Comparison of ENCODE assay signal across 26 cellular contexts in genomic region chr15:63071288-63071909, GRCh38. TPM values are rescaled to one million over a fixed set of nuclear protein-coding genes. Genes with fewer than 3 reads are reported as not detected.
DNase-seq lines count a peak whose midpoint lies in the region; ATAC-seq, FAIRE-seq and TF ChIP-seq lines count a peak whose summit lies in the region.
"Had no signal": no experiment of that assay in that cellular context is flagged by ENCODE, and none has a peak within 500 bp of the region (broad histone marks: within the 10 kb centered on the region; RNA-seq: fewer than 3 reads in every experiment).

No MANE protein-coding gene starts in this region.

- no peak overlapping the region for H2AK9ac ChIP-seq in IMR-90 (replicated peaks; ENCODE audit: low read depth, low read length, poor library complexity)

- peak overlapping the region in 2 of 3 experiments; percentile 45 to 71 for H3K27ac Mint-ChIP-seq in nephron
- H3K27ac Mint-ChIP-seq: activated CD8-positive, alpha-beta T cell treated with anti-CD3 and anti-CD28 coated beads for 36 hours had no signal

- H3K27me3 ChIP-seq in IMR-90 (ENCODE audit: control insufficient read depth, insufficient read depth, low read length) (no peaks in the 10 kb centered on the region), mammary epithelial cell (ENCODE audit: insufficient read depth, low read length) (no peaks in the 10 kb centered on the region)
- H3K27me3 ChIP-seq: adrenal gland; BLaER1 treated with 17β-estradiol and CSF1 and Interleukin-3, amounts not matched to agents 10 nM and 100 nM had no signal

- no peak overlapping the region for H3K18ac ChIP-seq in IMR-90 (ENCODE audit: low read depth, low read length)

- no peaks in the 10 kb centered on the region for H3K9me3 ChIP-seq in IMR-90 (ENCODE audit: control insufficient read depth, insufficient read depth, low read length)
- no peaks in the 10 kb centered on the region for H3K9me3 ChIP-seq in mammary epithelial cell (replicated peaks; ENCODE audit: insufficient read depth, low read length)
- H3K9me3 ChIP-seq: adrenal gland; BLaER1 treated with 17β-estradiol and CSF1 and Interleukin-3, amounts not matched to agents 10 nM and 100 nM; HAP-1 had no signal

- H3K4me2 ChIP-seq in IMR-90 (ENCODE audit: low read depth, low read length) (no peak overlapping the region), mammary epithelial cell (ENCODE audit: insufficient read depth, low read depth, low read length) (no peak overlapping the region)
- H3K4me2 ChIP-seq: BLaER1 treated with 17β-estradiol and CSF1 and Interleukin-3, amounts not matched to agents 10 nM and 100 nM had no signal

- H3K23ac ChIP-seq in IMR-90 (ENCODE audit: low read depth, low read length) = 0 out of 2 replicates have a peak overlapping the region, but pooled peaks have one; percentile 12

- H3K27ac ChIP-seq in IMR-90 (ENCODE audit: insufficient read depth, low read length) (no peak overlapping the region), mammary epithelial cell (ENCODE audit: insufficient read depth, low read depth, low read length) (no peak overlapping the region)
- H3K27ac ChIP-seq: adrenal gland; BLaER1 treated with 17β-estradiol and CSF1 and Interleukin-3, amounts not matched to agents 10 nM and 100 nM had no signal

- in situ Hi-C loops in ACHN (cut with HindIII; ENCODE audit: low pct_ligation_motif_present, low pct_unique_long_range_greater_than_20kb, low sequenced_read_pairs) (no loop called here), IMR-90 (cut with MboI; ENCODE audit: low sequenced_read_pairs) (no loop called here), mammary epithelial cell (cut with MboI; ENCODE audit: low sequenced_read_pairs in 2 of 2) (no loop called here)

- no peak for FAIRE-seq in urothelium cell line (lab: Jason Lieb, UNC)
- FAIRE-seq: D721Med, GM18507, kidney had no signal

- peaks cover 58% of the 10 kb centered on the region for H4K20me1 ChIP-seq in IMR-90 (ENCODE audit: insufficient read depth, low read length)
- H4K20me1 ChIP-seq in mammary epithelial cell (ENCODE audit: insufficient read depth, low read length) = no peaks in the 10 kb centered on the region
- H4K20me1 ChIP-seq: BLaER1 treated with 17β-estradiol and CSF1 and Interleukin-3, amounts not matched to agents 10 nM and 100 nM had no signal

- no peaks in the 10 kb centered on the region for H3K79me2 ChIP-seq in mammary epithelial cell (ENCODE audit: insufficient read depth, low read length)

- ATAC-seq in IMR-90 (ENCODE audit: low read depth) = no peak
- ATAC-seq in GM19328 (IDR thresholded peaks at IDR 0.05; ENCODE audit: unreplicated experiment) = no peak
- ATAC-seq in HG03196 (IDR thresholded peaks at IDR 0.05; ENCODE audit: unreplicated experiment) = no peak
- ATAC-seq: activated CD4-positive, CD25-positive, alpha-beta regulatory T cell treated with anti-CD3 and anti-CD28 coated beads, Interleukin-2, amount 50 U/mL, for 24 hours; activated CD8-positive, alpha-beta T cell treated with anti-CD3 and anti-CD28 coated beads for 36 hours; esophagus mucosa; right cardiac atrium had no signal

- H3K36me3 Mint-ChIP-seq in nephron (ENCODE audit: low read depth) = peaks cover 51% of the 10 kb centered on the region

- H3K9me1 ChIP-seq in IMR-90 (ENCODE audit: insufficient read depth, low read length) = peaks cover 26% of the 10 kb centered on the region

- H2BK15ac ChIP-seq in IMR-90 (ENCODE audit: low read depth, low read length) = no peak overlapping the region

- intact Hi-C loops in IMR-90 (cut with micrococcal nuclease) (loop anchor here (2.0 kb wide), 1 partner anchor 21 kb away; no protein-coding TSS in a partner anchor), mammary epithelial cell (cut with micrococcal nuclease) (no loop called here)

- H4K91ac ChIP-seq in IMR-90 (ENCODE audit: insufficient read depth, low read depth, low read length) = no peak overlapping the region

- POLR2A ChIA-PET in IMR-90 (lab: Charles Lee; ENCODE audit: unreplicated experiment) = interaction anchor here (0.5 kb wide), 1 partner anchor 29 kb away, joined by 4 read pairs; the partner anchor contains the start of gene TPM1

- H3K4me1 ChIP-seq in IMR-90 (ENCODE audit: control insufficient read depth, insufficient read depth, low read length) (peaks cover 13% of the 10 kb centered on the region), mammary epithelial cell (ENCODE audit: insufficient read depth, low read length) (no peaks in the 10 kb centered on the region)

- no peak overlapping the region for H3K9ac ChIP-seq in IMR-90 (ENCODE audit: low read depth, low read length)
- no peak overlapping the region for H3K9ac ChIP-seq in mammary epithelial cell (ENCODE audit: insufficient read depth, low read length)
- H3K9ac ChIP-seq: BLaER1 treated with 17β-estradiol and CSF1 and Interleukin-3, amounts not matched to agents 10 nM and 100 nM had no signal

- H2BK120ac ChIP-seq in IMR-90 (ENCODE audit: low read depth, low read length) = no peak overlapping the region

- no peaks in the 10 kb centered on the region for H3K9me3 Mint-ChIP-seq in nephron
- H3K9me3 Mint-ChIP-seq: activated CD8-positive, alpha-beta T cell treated with anti-CD3 and anti-CD28 coated beads for 36 hours; central memory CD8-positive, alpha-beta T cell had no signal

- H3K27me3 Mint-ChIP-seq in nephron (ENCODE audit: low read depth) = no peaks in the 10 kb centered on the region
- H3K27me3 Mint-ChIP-seq: activated CD8-positive, alpha-beta T cell treated with anti-CD3 and anti-CD28 coated beads for 36 hours; central memory CD8-positive, alpha-beta T cell had no signal

- H3K4ac ChIP-seq in IMR-90 (ENCODE audit: low read depth, low read length) = no peak overlapping the region

- peaks cover 74% of the 10 kb centered on the region for H3K4me1 Mint-ChIP-seq in nephron

- no peak for TF ChIP-seq RAD21 in IMR-90 (IDR thresholded peaks at IDR 0.05; ENCODE audit: low read length)

- no peak overlapping the region for H4K8ac ChIP-seq in IMR-90 (ENCODE audit: low read depth in 2 of 2, low read length in 2 of 2)

- CTCF ChIA-PET in IMR-90 (lab: Yijun Ruan, JAX) (no interaction called here), mammary epithelial cell (lab: Charles Lee; ENCODE audit: low non-redundant PET) (no interaction called here)

- no peak overlapping the region for H3K4me3 Mint-ChIP-seq in nephron
- H3K4me3 Mint-ChIP-seq: activated CD8-positive, alpha-beta T cell treated with anti-CD3 and anti-CD28 coated beads for 36 hours; central memory CD8-positive, alpha-beta T cell had no signal

- H2BK5ac ChIP-seq in IMR-90 (ENCODE audit: low read depth, low read length, poor library complexity, severe bottlenecking) = no peak overlapping the region

- dilution Hi-C loops in IMR-90 (cut with HindIII; ENCODE audit: low sequenced_read_pairs, unreplicated experiment) (no loop called here), mammary epithelial cell (cut with HindIII; ENCODE audit: low sequenced_read_pairs) (no loop called here)

- H2AK5ac ChIP-seq in IMR-90 (ENCODE audit: low read depth, low read length) = no peak overlapping the region

- H2AFZ ChIP-seq in IMR-90 (replicated peaks; ENCODE audit: low read length, poor library complexity) (no peak overlapping the region), mammary epithelial cell (ENCODE audit: low read depth, low read length) (no peak overlapping the region)

- DNase-seq in ACHN (peak; percentile 15), IMR-90 (no peak), mammary epithelial cell (no peak), NCI-H1417 treated with DMSO at 0.1 percent for 48 hours (lab: John Stamatoyannopoulos, UW) (no peak), urothelium cell line (ENCODE audit: low spot score) (no peak)
- DNase-seq: activated CD8-positive, alpha-beta T cell treated with anti-CD3 and anti-CD28 coated beads for 36 hours; activated gamma-delta T cell; activated T-cell treated with anti-CD3 and anti-CD28 coated beads for 4 hours; adrenal gland; kidney; MV-4-11; NCI-H187; NCI-H748 treated with DMSO at 0.1 percent for 48 hours; OCI-M1; right cardiac atrium had no signal

- BruUV-seq in IMR-90 (replicated peaks; lab: Mats Ljungman, UMichigan) (TSS peak; percentile 95), mammary epithelial cell (replicated peaks; lab: Mats Ljungman, UMichigan) (TSS peak; percentile 86)

- no peak overlapping the region for H3K14ac ChIP-seq in IMR-90 (replicated peaks; ENCODE audit: low read depth, low read length)

- TF ChIP-seq POLR2A in IMR-90 (IDR thresholded peaks at IDR 0.05; ENCODE audit: low read depth, low read length) = peak; percentile 53; the same call in 1 of the 2 replicates

- no peak for TF ChIP-seq CTCF in IMR-90 (conservative IDR thresholded peaks at IDR 0.05; ENCODE audit: low read depth, low read length)
- TF ChIP-seq CTCF in mammary epithelial cell (conservative IDR thresholded peaks at IDR 0.05 in 1 of 2, IDR thresholded peaks at IDR 0.05 in 1 of 2; ENCODE audit: extremely low read depth in 1 of 2, insufficient read depth in 1 of 2, low read depth in 1 of 2, low read length in 2 of 2) = no peak
- no peak for TF ChIP-seq CTCF in nephron (IDR thresholded peaks at IDR 0.05; ENCODE audit: unreplicated experiment in 3 of 3)

- H3K56ac ChIP-seq in IMR-90 (ENCODE audit: extremely low read depth, insufficient read depth, low read length) = no peak overlapping the region

- H4K5ac ChIP-seq in IMR-90 (ENCODE audit: low read depth, low read length) = no peak overlapping the region

- peaks cover 22 to 32% of the 10 kb centered on the region in 2 experiments for H3K79me1 ChIP-seq in IMR-90 (ENCODE audit: low read depth in 1 of 2, low read length in 2 of 2)

- no peak overlapping the region for H2BK20ac ChIP-seq in IMR-90 (ENCODE audit: low read depth, low read length)

- WGBS in IMR-90 (ENCODE audit: extremely low coverage in 2 of 2, insufficient read length in 1 of 2), 2 experiments = 64% methylated on average over 5 of the region's 8 CpGs; no CpG with 5 or more reads in 1 of the 2 experiments
- WGBS in mammary epithelial cell (ENCODE audit: low coverage, missing lambda C conversion rate) = 76% methylated on average over 8 of the region's 8 CpGs

- H3K36me3 ChIP-seq in IMR-90 (ENCODE audit: control insufficient read depth, insufficient read depth, low read length) (peaks cover 41% of the 10 kb centered on the region), mammary epithelial cell (ENCODE audit: insufficient read depth, low read length) (peaks cover 25% of the 10 kb centered on the region)

- H3K4me3 ChIP-seq in IMR-90 (ENCODE audit: insufficient read depth, low read depth, low read length) = no peak overlapping the region
- no peak overlapping the region for H3K4me3 ChIP-seq in mammary epithelial cell (replicated peaks in 1 of 3; ENCODE audit: insufficient read depth in 1 of 3, low read depth in 2 of 3, low read length in 3 of 3)
- H3K4me3 ChIP-seq: adrenal gland; BLaER1 treated with 17β-estradiol and CSF1 and Interleukin-3, amounts not matched to agents 10 nM and 100 nM; HAP-1; lung had no signal

RNA-seq across cellular contexts. Expression of gene TPM1, which starts 28.9 kb away (rescaled TPM):
- total RNA-seq in IMR-90 (2012; rRNA removed) = 661 and 997 TPM in 2 replicates
- 1,566 and 1,623 TPM in 2 replicates for polyA plus RNA-seq in IMR-90 (2012; rRNA removed)
- 700 and 932 TPM in 2 replicates for polyA plus RNA-seq in IMR-90 (2012; cell fraction: cytosol; rRNA removed)
- polyA plus RNA-seq in IMR-90 (2012; cell fraction: nucleus; rRNA removed; ENCODE audit: low replicate concordance) = 972 and 2,415 TPM in 2 replicates
- total RNA-seq in mammary epithelial cell = 1,000 to 10,000 TPM in 1 of 2 donors, 100 to 1,000 TPM in 1; 463 to 1,538 TPM
- polyA plus RNA-seq in mammary epithelial cell = 241 TPM
- 182 TPM for polyA minus RNA-seq in mammary epithelial cell

RNA-seq across cellular contexts. Expression of gene LACTB, which starts 50.3 kb away (rescaled TPM):
- total RNA-seq in IMR-90 (2012; rRNA removed) (12.9 and 41.7 TPM in 2 replicates), mammary epithelial cell (10 to 100 TPM; 17.3 to 23.0 TPM)
- polyA plus RNA-seq in IMR-90 (2012; rRNA removed) (31.0 and 32.7 TPM in 2 replicates), mammary epithelial cell (8.6 TPM)
- 11.5 and 15.9 TPM in 2 replicates for polyA plus RNA-seq in IMR-90 (2012; cell fraction: cytosol; rRNA removed)
- polyA plus RNA-seq in IMR-90 (2012; cell fraction: nucleus; rRNA removed; ENCODE audit: low replicate concordance) = 11.3 and 22.6 TPM in 2 replicates
- 17.0 TPM for polyA minus RNA-seq in mammary epithelial cell
